ENCODE assay signal across 8 cellular contexts in the genomic region with DNA sequence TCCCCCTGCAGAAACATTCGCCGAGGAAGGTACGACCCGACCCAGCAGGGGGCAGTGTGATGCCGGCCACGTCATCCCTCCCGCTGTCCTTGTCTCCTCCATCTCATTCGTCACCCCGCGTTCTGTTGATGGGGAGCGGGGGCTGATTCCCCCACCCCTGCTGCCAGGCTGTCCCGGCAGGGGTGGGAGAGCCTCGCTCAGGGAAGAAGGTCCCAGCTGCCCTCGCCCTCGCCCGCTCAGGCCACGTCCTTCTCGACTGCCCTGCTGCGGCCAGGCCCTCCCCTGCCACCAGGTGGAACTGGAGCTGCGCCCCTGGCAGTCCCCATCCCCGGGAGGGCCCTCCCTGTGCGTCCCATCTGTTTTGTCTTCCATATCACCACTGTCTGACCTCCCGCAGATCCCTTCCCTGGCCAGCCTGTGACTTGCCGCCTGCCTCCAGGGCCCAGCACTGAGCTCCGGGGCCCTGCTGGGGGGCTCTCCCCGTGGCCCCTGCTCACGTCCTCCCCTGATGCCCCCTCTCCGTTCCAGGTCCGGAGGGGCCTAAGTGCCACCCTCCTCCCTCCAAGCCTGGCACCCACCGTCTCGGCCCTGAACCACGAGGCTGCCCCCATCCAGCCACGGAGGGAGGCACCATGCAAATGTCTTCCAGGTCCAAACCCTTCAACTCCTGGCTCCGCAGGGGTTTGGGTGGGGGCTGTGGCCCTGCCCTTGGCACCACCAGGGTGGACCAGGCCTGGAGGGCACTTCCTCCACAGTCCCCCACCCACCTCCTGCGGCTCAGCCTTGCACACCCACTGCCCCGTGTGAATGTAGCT. TPM values are rescaled to one million over a fixed set of nuclear protein-coding genes. Genes with fewer than 3 reads are reported as not detected.
DNase-seq lines count a peak whose midpoint lies in the region; ATAC-seq and TF ChIP-seq lines count a peak whose summit lies in the region.

No MANE protein-coding gene starts in this region.

- POLR2A ChIA-PET in activated CD8-positive, alpha-beta T cell treated with anti-CD3 and anti-CD28 coated beads, Interleukin-2, amount 10 ng/mL, durations not matched to agents 7 days and 5 days (lab: Charles Lee), result interaction anchor here (0.8 to 1.0 kb wide), 2 partner anchors 18 to 71 kb away, joined by 3 to 5 read pairs; partner anchors contain the start of gene DBF4B

- TF ChIP-seq CTCF in AG10803 (conservative IDR thresholded peaks at IDR 0.05; ENCODE audit: low read length) (peak; percentile 81), lower lobe of right lung (IDR thresholded peaks at IDR 0.05) (peak; percentile 89)

- H3K36me3 Mint-ChIP-seq in activated CD8-positive, alpha-beta T cell treated with anti-CD3 and anti-CD28 coated beads, Interleukin-2, amount 10 ng/mL, durations not matched to agents 7 days and 5 days (ENCODE audit: low read depth), result no peaks in the 10 kb centered on the region

- H3K4me3 Mint-ChIP-seq in activated CD8-positive, alpha-beta T cell treated with anti-CD3 and anti-CD28 coated beads, Interleukin-2, amount 10 ng/mL, durations not matched to agents 7 days and 5 days, result peak overlapping the region; percentile 57

- ATAC-seq in activated CD8-positive, alpha-beta T cell treated with anti-CD3 and anti-CD28 coated beads, Interleukin-2, amount 10 ng/mL, durations not matched to agents 7 days and 5 days, result peak; percentile 16
- ATAC-seq in lower lobe of right lung (peak; percentile 35 to 46), HG03097 (IDR thresholded peaks at IDR 0.05; ENCODE audit: low FRiP score, unreplicated experiment) (no peak)

- DNase-seq in AG10803 (ENCODE audit: low read depth), result peak; percentile 63
- DNase-seq in HCEC 1CT, result peak; percentile 65
- peak; percentile 66 for DNase-seq in NCI-H748 (lab: John Stamatoyannopoulos, UW; ENCODE audit: unreplicated experiment)
- DNase-seq in activated CD8-positive, alpha-beta T cell treated with anti-CD3 and anti-CD28 coated beads, Interleukin-2, amount 10 ng/mL, durations not matched to agents 7 days and 5 days, result peak; percentile 88
- peak; percentile 84 for DNase-seq in lower lobe of right lung
- peak; percentile 33 to 80 (median 66) for DNase-seq in stimulated activated CD4-positive, alpha-beta T cell treated with anti-CD3 and anti-CD28 coated beads, TNF-alpha, amount 100 ng/mL, for 1 hour (ENCODE audit: low read depth in 3 of 3, low spot score in 1 of 3)

- H3K36me3 ChIP-seq in duodenal mucosa (ENCODE audit: control insufficient read depth in 1 of 2, insufficient read depth in 2 of 2, low read length in 2 of 2) (no peaks in the 10 kb centered on the region), lower lobe of right lung (no peaks in the 10 kb centered on the region)

- CTCF ChIA-PET in activated CD8-positive, alpha-beta T cell treated with anti-CD3 and anti-CD28 coated beads, Interleukin-2, amount 10 ng/mL, durations not matched to agents 7 days and 5 days (lab: Charles Lee), result interaction anchor here (0.6 to 8.3 kb wide), 34 partner anchors 10 to 372 kb away, joined by 3 to 161 read pairs (median 4); partner anchors contain the start of genes EFTUD2, HIGD1B and NMT1

- H3K27ac ChIP-seq in duodenal mucosa (ENCODE audit: low read depth, low read length) (no peak overlapping the region), lower lobe of right lung (peak overlapping the region; percentile 36)

- H3K27ac Mint-ChIP-seq in activated CD8-positive, alpha-beta T cell treated with anti-CD3 and anti-CD28 coated beads, Interleukin-2, amount 10 ng/mL, durations not matched to agents 7 days and 5 days, result no peak overlapping the region

- H3K9ac ChIP-seq in duodenal mucosa (ENCODE audit: low read depth in 1 of 2, low read length in 2 of 2), result peak overlapping the region in 1 of 2 donors; percentile 51

- intact Hi-C loops in lower lobe of right lung (cut with DNase I), result loop anchor here (5.0 kb wide), 2 partner anchors 78 to 88 kb away; no protein-coding TSS in a partner anchor

- H3K9me3 ChIP-seq in duodenal mucosa (ENCODE audit: control insufficient read depth in 1 of 2, low read length in 2 of 2), result no peaks in the 10 kb centered on the region
- H3K9me3 ChIP-seq in lower lobe of right lung, result no peaks in the 10 kb centered on the region

- H3K4me1 ChIP-seq in duodenal mucosa (ENCODE audit: control insufficient read depth in 1 of 2, insufficient read depth in 2 of 2, low read length in 2 of 2) (peaks cover 9 to 34% of the 10 kb centered on the region in 2 donors), lower lobe of right lung (peaks cover 44% of the 10 kb centered on the region)

- H3K27me3 Mint-ChIP-seq in activated CD8-positive, alpha-beta T cell treated with anti-CD3 and anti-CD28 coated beads, Interleukin-2, amount 10 ng/mL, durations not matched to agents 7 days and 5 days (ENCODE audit: low read depth), result peaks cover 6% of the 10 kb centered on the region

- peaks cover 16% of the 10 kb centered on the region for H3K4me1 Mint-ChIP-seq in activated CD8-positive, alpha-beta T cell treated with anti-CD3 and anti-CD28 coated beads, Interleukin-2, amount 10 ng/mL, durations not matched to agents 7 days and 5 days (ENCODE audit: low read depth)

- no peaks in the 10 kb centered on the region for H3K9me3 Mint-ChIP-seq in activated CD8-positive, alpha-beta T cell treated with anti-CD3 and anti-CD28 coated beads, Interleukin-2, amount 10 ng/mL, durations not matched to agents 7 days and 5 days (ENCODE audit: insufficient read depth)

- H3K4me3 ChIP-seq in AG10803 (ENCODE audit: low read length), result peak overlapping the region; percentile 63
- H3K4me3 ChIP-seq in duodenal mucosa (ENCODE audit: low read depth in 1 of 2, low read length in 2 of 2), result peak overlapping the region; percentile 59 to 60
- peak overlapping the region; percentile 48 for H3K4me3 ChIP-seq in lower lobe of right lung

- peaks cover 10% of the 10 kb centered on the region in 2 donors for H3K27me3 ChIP-seq in duodenal mucosa (ENCODE audit: control insufficient read depth in 1 of 2, insufficient read depth in 2 of 2, low read length in 2 of 2)
- peaks cover 17% of the 10 kb centered on the region for H3K27me3 ChIP-seq in lower lobe of right lung (ENCODE audit: low read depth)

RNA-seq across cellular contexts. Expression of gene ADAM11, which starts 20.6 kb away (rescaled TPM):
- under 1 TPM; 0.24 to 0.39 TPM for total RNA-seq in activated CD8-positive, alpha-beta T cell treated with anti-CD3 and anti-CD28 coated beads, Interleukin-2, amount 10 ng/mL, durations not matched to agents 7 days and 5 days
- 0.41 TPM for total RNA-seq in lower lobe of right lung

RNA-seq across cellular contexts. Expression of gene GJC1, which starts 50.7 kb away (rescaled TPM):
- 1 to 10 TPM; 1.6 to 2.2 TPM for total RNA-seq in activated CD8-positive, alpha-beta T cell treated with anti-CD3 and anti-CD28 coated beads, Interleukin-2, amount 10 ng/mL, durations not matched to agents 7 days and 5 days
- total RNA-seq in lower lobe of right lung, result 18.4 TPM
